Comparison of ENCODE assay signal across 20 cellular contexts in the genomic region with DNA sequence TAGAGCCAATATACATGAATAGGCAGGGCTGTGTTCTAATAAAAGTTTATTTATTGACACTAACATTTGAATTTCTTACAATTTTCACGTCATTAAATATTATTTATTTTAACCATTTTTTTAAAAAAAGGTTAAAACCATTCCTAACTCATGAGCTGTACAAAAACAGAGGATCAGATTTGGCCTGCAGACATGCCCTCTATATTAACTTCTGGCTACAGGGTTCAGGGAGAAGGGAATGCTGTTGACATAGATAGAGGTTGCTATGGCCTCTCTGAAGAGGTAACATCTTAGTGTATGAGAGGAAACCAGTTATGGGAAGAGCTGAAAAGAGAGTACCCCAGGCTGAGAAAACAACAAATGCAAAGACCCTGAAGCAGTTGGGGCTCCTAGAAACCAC.
"Had no signal": no experiment of that assay in that cellular context is flagged by ENCODE, and none has a peak within 500 bp of the region (broad histone marks: within the 10 kb centered on the region; RNA-seq: fewer than 3 reads in every experiment).

No MANE protein-coding gene starts in this region.

- H3K27me3 ChIP-seq: neutrophil, suprapubic skin had no signal

- H3K4me3 ChIP-seq: suprapubic skin had no signal

- DNase-seq: activated CD4-positive, alpha-beta T cell treated with anti-CD3 and anti-CD28 coated beads, Interleukin-2, amount 10 ng/mL, durations not matched to agents 24 days and 14 days; activated CD4-positive, CD25-positive, alpha-beta regulatory T cell; activated CD8-positive, alpha-beta memory T cell treated with anti-CD3 and anti-CD28 coated beads, Interleukin-2, amount 50 U/mL, for 4 hours; activated CD8-positive, alpha-beta T cell treated with anti-CD3 and anti-CD28 coated beads, Interleukin-2, amount 10 ng/mL, durations not matched to agents 7 days and 5 days; activated effector memory CD4-positive, alpha-beta T cell treated with anti-CD3 and anti-CD28 coated beads, Interleukin-2, amount 50 U/mL, for 16 hours; activated T-cell treated with anti-CD3 and anti-CD28 coated beads, Interleukin-2, amount 50 U/mL, for 48 hours; amniotic stem cell; left ventricle myocardium superior; mesendoderm; natural killer cell; posterior cingulate gyrus; retina; stimulated activated CD4-positive, alpha-beta T cell treated with anti-CD3 and anti-CD28 coated beads, Interleukin-15, amount 100 ng/mL, for 24 hours; stimulated activated CD4-positive, alpha-beta T cell treated with anti-CD3 and anti-CD28 coated beads, Interleukin-4, amount 100 ng/mL, for 24 hours; stimulated activated naive CD4-positive, alpha-beta T cell treated with Interleukin-2 at 50 U/mL for 16 hours had no signal

- H3K36me3 Mint-ChIP-seq: activated naive CD4-positive, alpha-beta T cell treated with anti-CD3 and anti-CD28 coated beads, Interleukin-2, amount 50 U/mL, for 72 hours; natural killer cell; type B pancreatic cell had no signal

- H3K9me3 Mint-ChIP-seq: activated naive CD4-positive, alpha-beta T cell treated with anti-CD3 and anti-CD28 coated beads, Interleukin-2, amount 50 U/mL, for 72 hours; natural killer cell; type B pancreatic cell had no signal

- H3K27me3 Mint-ChIP-seq: activated CD4-positive, alpha-beta T cell treated with anti-CD3 and anti-CD28 coated beads, Interleukin-2, amount 10 ng/mL, durations not matched to agents 24 days and 14 days; type B pancreatic cell had no signal

- H3K36me3 ChIP-seq: neutrophil, suprapubic skin had no signal

- H3K27ac Mint-ChIP-seq: activated CD4-positive, alpha-beta T cell treated with anti-CD3 and anti-CD28 coated beads, Interleukin-2, amount 10 ng/mL, durations not matched to agents 24 days and 14 days; activated CD8-positive, alpha-beta T cell treated with anti-CD3 and anti-CD28 coated beads, Interleukin-2, amount 10 ng/mL, durations not matched to agents 7 days and 5 days; activated naive CD4-positive, alpha-beta T cell treated with anti-CD3 and anti-CD28 coated beads, Interleukin-2, amount 50 U/mL, for 72 hours; natural killer cell; type B pancreatic cell had no signal

- ATAC-seq: activated CD8-positive, alpha-beta T cell treated with anti-CD3 and anti-CD28 coated beads, Interleukin-2, amount 10 ng/mL, durations not matched to agents 7 days and 5 days; activated naive CD4-positive, alpha-beta T cell treated with anti-CD3 and anti-CD28 coated beads, Interleukin-2, amount 50 U/mL, for 72 hours; left ventricle myocardium superior; natural killer cell had no signal

- H3K9me3 ChIP-seq: neutrophil, suprapubic skin had no signal

- H3K4me3 Mint-ChIP-seq: activated CD4-positive, alpha-beta T cell treated with anti-CD3 and anti-CD28 coated beads, Interleukin-2, amount 10 ng/mL, durations not matched to agents 24 days and 14 days; activated CD8-positive, alpha-beta T cell treated with anti-CD3 and anti-CD28 coated beads, Interleukin-2, amount 10 ng/mL, durations not matched to agents 7 days and 5 days; natural killer cell; type B pancreatic cell had no signal

- H3K27ac ChIP-seq: epithelial cell of prostate, neutrophil, suprapubic skin had no signal
